ENCODE assay signal across 1 cellular context in genomic region chr20:51306521-51307358, GRCh38.
TF ChIP-seq lines count a peak whose summit lies in the region.

No MANE protein-coding gene starts in this region.

TF ChIP-seq in HepG2, 621 proteins besides CTCF, POLR2A, EP300 and RAD21 (continued from another document and continues in another):
- TF ChIP-seq RNF219 (CRISPR knock-in tag; IDR thresholded peaks at IDR 0.05) (no peak), UBTF (CRISPR knock-in tag; IDR thresholded peaks at IDR 0.05) (peak; percentile 54), HMGXB3 (CRISPR knock-in tag; IDR thresholded peaks at IDR 0.05; ENCODE audit: borderline replicate concordance) (0 out of 2 replicates have a peak, but pooled peaks have one; percentile 43), ZNF468 (CRISPR knock-in tag; IDR thresholded peaks at IDR 0.05) (no peak), KLF11 (CRISPR knock-in tag; IDR thresholded peaks at IDR 0.05) (no peak), ZBTB7A (CRISPR knock-in tag; IDR thresholded peaks at IDR 0.05) (no peak), KAT2B (IDR thresholded peaks at IDR 0.05; ENCODE audit: borderline replicate concordance, low read depth, low read length) (no peak), SMARCC2 (IDR thresholded peaks at IDR 0.05) (no peak), RXRB (CRISPR knock-in tag; IDR thresholded peaks at IDR 0.05; ENCODE audit: borderline replicate concordance) (peak; percentile 39; the same call in 1 of the 2 replicates), HOXA7 (CRISPR knock-in tag; IDR thresholded peaks at IDR 0.05) (no peak), MNT (IDR thresholded peaks at IDR 0.05) (no peak), TCF7L2 (IDR thresholded peaks at IDR 0.05; ENCODE audit: low read depth, low read length) (no peak), SOX6 (IDR thresholded peaks at IDR 0.05) (no peak), SOX6 (CRISPR knock-in tag; IDR thresholded peaks at IDR 0.05) (peak; percentile 36; the same call in 1 of the 2 replicates), ZNF766 (CRISPR knock-in tag; IDR thresholded peaks at IDR 0.05; ENCODE audit: borderline replicate concordance) (no peak), SNRNP70 (IDR thresholded peaks at IDR 0.05; ENCODE audit: low read depth, low read length) (no peak), FOXP4 (CRISPR knock-in tag; IDR thresholded peaks at IDR 0.05) (no peak), ZNF562 (CRISPR knock-in tag; IDR thresholded peaks at IDR 0.05; ENCODE audit: borderline replicate concordance) (no peak), ZNF20 (CRISPR knock-in tag; IDR thresholded peaks at IDR 0.05) (no peak), ZNF800 (CRISPR knock-in tag; IDR thresholded peaks at IDR 0.05) (no peak), ZBTB42 (CRISPR knock-in tag; IDR thresholded peaks at IDR 0.05) (no peak), GZF1 (CRISPR knock-in tag; IDR thresholded peaks at IDR 0.05) (no peak), CBFB (CRISPR knock-in tag; IDR thresholded peaks at IDR 0.05) (peak; percentile 77; the same call in 1 of the 2 replicates), ZNF512 (CRISPR knock-in tag; IDR thresholded peaks at IDR 0.05) (no peak), NFKBIZ (CRISPR knock-in tag; IDR thresholded peaks at IDR 0.05) (peak; percentile 84; the same call in 1 of the 2 replicates), ZNF280D (CRISPR knock-in tag; IDR thresholded peaks at IDR 0.05) (no peak), ZNF17 (CRISPR knock-in tag; IDR thresholded peaks at IDR 0.05) (no peak), ZNF773 (CRISPR knock-in tag; IDR thresholded peaks at IDR 0.05; ENCODE audit: borderline replicate concordance) (no peak), GPN1 (CRISPR knock-in tag; IDR thresholded peaks at IDR 0.05; ENCODE audit: borderline replicate concordance) (no peak), ZFP82 (CRISPR knock-in tag; IDR thresholded peaks at IDR 0.05; ENCODE audit: borderline replicate concordance) (no peak), ZNF552 (CRISPR knock-in tag; IDR thresholded peaks at IDR 0.05; ENCODE audit: borderline replicate concordance) (no peak), NR2F6 (IDR thresholded peaks at IDR 0.05) (no peak), NR2F6 (CRISPR knock-in tag; IDR thresholded peaks at IDR 0.05) (peak; percentile 48; the same call in 1 of the 2 replicates), ZNF205 (CRISPR knock-in tag; IDR thresholded peaks at IDR 0.05) (peak; percentile 70; the same call in 1 of the 2 replicates), RARA (CRISPR knock-in tag; IDR thresholded peaks at IDR 0.05) (peak; percentile 29; the same call in 1 of the 2 replicates), ZKSCAN8 (CRISPR knock-in tag; IDR thresholded peaks at IDR 0.05; ENCODE audit: borderline replicate concordance) (peak; percentile 64; the same call in 1 of the 2 replicates), ONECUT2 (CRISPR knock-in tag; IDR thresholded peaks at IDR 0.05) (no peak), ZNF772 (CRISPR knock-in tag; IDR thresholded peaks at IDR 0.05) (peak; percentile 44; the same call in 1 of the 2 replicates), HOXA5 (CRISPR knock-in tag; IDR thresholded peaks at IDR 0.05) (no peak), TSC22D2 (CRISPR knock-in tag; IDR thresholded peaks at IDR 0.05; ENCODE audit: borderline replicate concordance) (peak; percentile 76; the same call in 1 of the 2 replicates), NFYB (CRISPR knock-in tag; IDR thresholded peaks at IDR 0.05) (no peak), FOXM1 (CRISPR knock-in tag; IDR thresholded peaks at IDR 0.05) (no peak), TRIM24 (CRISPR knock-in tag; IDR thresholded peaks at IDR 0.05) (no peak)
